8 cellular contexts compared by ENCODE assay signal in genomic region chr12:132413931-132414588, GRCh38.
DNase-seq lines count a peak whose midpoint lies in the region; ATAC-seq, FAIRE-seq and TF ChIP-seq lines count a peak whose summit lies in the region.

No MANE protein-coding gene starts in this region.

- peak; percentile 53 for TF ChIP-seq CTCF in AG09309 (IDR thresholded peaks at IDR 0.05; ENCODE audit: control insufficient read depth, insufficient read depth, low read depth, low read length, missing control alignments)
- TF ChIP-seq CTCF in GM12875 (IDR thresholded peaks at IDR 0.05; ENCODE audit: borderline replicate concordance, insufficient read depth, low read depth, low read length) = peak; percentile 67
- peak; percentile 97 for TF ChIP-seq CTCF in VCaP (conservative IDR thresholded peaks at IDR 0.05)
- peak; percentile 30 for TF ChIP-seq CTCF in kidney (IDR thresholded peaks at IDR 0.05; ENCODE audit: borderline replicate concordance, extremely low read depth, insufficient read depth)

- H3K9ac ChIP-seq in kidney (ENCODE audit: low read length in 2 of 2) = no peak overlapping the region

- H3K9me3 ChIP-seq in kidney (ENCODE audit: control insufficient read depth in 1 of 2, low read length in 2 of 2) = no peaks in the 10 kb centered on the region

- intact Hi-C loops in kidney (cut with DNase I) = loop anchor here (10.0 kb wide), 2 partner anchors 111 to 201 kb away; partner anchors contain the start of genes LRCOL1 and P2RX2

- no peak for ATAC-seq in GM18907 (IDR thresholded peaks at IDR 0.05; ENCODE audit: unreplicated experiment)

- no peaks in the 10 kb centered on the region for H3K4me1 ChIP-seq in kidney (ENCODE audit: control insufficient read depth in 1 of 2, insufficient read depth in 1 of 2, low read depth in 1 of 2, low read length in 2 of 2)

- DNase-seq in AG09309 (ENCODE audit: low read depth) (no peak), kidney (no peak), RKO (ENCODE audit: low spot score) (no peak), NCI-H526 treated with DMSO at 0.1 percent for 48 hours (lab: John Stamatoyannopoulos, UW) (no peak), NCI-H2107 treated with DMSO at 0.1 percent for 48 hours (lab: John Stamatoyannopoulos, UW; ENCODE audit: unreplicated experiment) (no peak)

- no peak for FAIRE-seq in kidney (lab: Jason Lieb, UNC)

- H3K36me3 ChIP-seq in kidney (ENCODE audit: control insufficient read depth in 1 of 2, insufficient read depth in 2 of 2, low read length in 2 of 2) = no peaks in the 10 kb centered on the region

- no peak overlapping the region for H3K27ac ChIP-seq in VCaP
- H3K27ac ChIP-seq in kidney (ENCODE audit: low read depth in 2 of 2, low read length in 2 of 2) = no peak overlapping the region

- H3K4me3 ChIP-seq in AG09309 (ENCODE audit: control insufficient read depth, low read depth, low read length) (no peak overlapping the region), GM12875 (ENCODE audit: low read depth, low read length) (no peak overlapping the region), kidney (ENCODE audit: low read length in 2 of 2) (no peak overlapping the region)

Comparison
In these comparisons a context has a peak if more than half of its experiments do, and no peak if none do; other contexts are left out.
1. CTCF ChIP-seq: peak in every context shown above with its lines; median percentile 97 in VCaP; 67 in GM12875; 53 in AG09309; 30 in kidney.